ENCODE assay signal across 8 cellular contexts in the genomic region with DNA sequence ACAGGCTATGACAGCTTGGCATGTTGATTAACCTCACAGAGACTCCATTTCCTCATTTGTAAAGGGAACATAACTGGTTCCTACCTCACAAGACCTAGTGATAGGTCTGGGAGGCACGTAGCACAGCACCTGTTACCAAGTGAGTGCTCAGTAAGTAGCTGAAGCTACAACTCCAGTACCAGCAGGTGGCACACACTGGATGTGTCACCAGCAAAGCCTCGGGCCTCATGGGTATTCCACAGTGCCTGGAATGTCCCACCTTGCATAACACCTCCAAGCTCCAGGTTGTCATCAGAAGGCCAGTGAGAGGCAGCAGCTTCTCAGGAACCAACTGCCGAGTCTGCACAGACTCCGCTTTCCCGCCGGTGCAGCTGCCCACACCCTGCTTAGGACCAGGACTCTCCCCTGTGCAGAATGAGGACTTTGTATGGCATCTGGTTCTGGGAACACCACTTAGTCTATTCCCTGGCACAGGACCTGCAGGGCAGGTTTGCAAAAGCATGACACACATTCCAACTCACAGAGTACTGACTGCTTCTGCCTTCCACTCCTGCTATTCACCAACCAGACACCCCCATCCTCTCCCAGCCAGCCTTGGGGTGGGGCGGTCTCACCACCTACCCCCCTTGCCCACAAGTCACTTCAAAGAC. TPM values are rescaled to one million over a fixed set of nuclear protein-coding genes. Genes with fewer than 3 reads are reported as not detected.
DNase-seq lines count a peak whose midpoint lies in the region; ATAC-seq and TF ChIP-seq lines count a peak whose summit lies in the region.

No MANE protein-coding gene starts in this region.

- no peak overlapping the region for H3K27ac Mint-ChIP-seq in activated naive CD8-positive, alpha-beta T cell treated with anti-CD3 and anti-CD28 coated beads for 36 hours
- H3K27ac Mint-ChIP-seq in naive B cell: peak overlapping the region in 1 of 6 donors; percentile 47

- peaks cover 6% of the 10 kb centered on the region for H3K27me3 Mint-ChIP-seq in activated naive CD8-positive, alpha-beta T cell treated with anti-CD3 and anti-CD28 coated beads for 36 hours
- H3K27me3 Mint-ChIP-seq in naive B cell: peaks cover 59 to 75% (median 73%) of the 10 kb centered on the region in 3 donors

- peaks cover 0 to 98% (median 54%) of the 10 kb centered on the region in 45 donors for H3K27me3 ChIP-seq in dorsolateral prefrontal cortex

- peaks cover 54% of the 10 kb centered on the region for H3K4me1 Mint-ChIP-seq in activated naive CD8-positive, alpha-beta T cell treated with anti-CD3 and anti-CD28 coated beads for 36 hours
- peaks cover 21 to 24% (median 23%) of the 10 kb centered on the region in 3 donors for H3K4me1 Mint-ChIP-seq in naive B cell

- no peak overlapping the region for H3K27ac ChIP-seq in dorsolateral prefrontal cortex

- peak overlapping the region; percentile 19 for H3K4me3 Mint-ChIP-seq in activated naive CD8-positive, alpha-beta T cell treated with anti-CD3 and anti-CD28 coated beads for 36 hours
- H3K4me3 Mint-ChIP-seq in naive B cell: peak overlapping the region in 1 of 8 donors; percentile 16

- intact Hi-C loops in dorsolateral prefrontal cortex (cut with DNase I): no loop called here

- H3K36me3 Mint-ChIP-seq in activated naive CD8-positive, alpha-beta T cell treated with anti-CD3 and anti-CD28 coated beads for 36 hours: peaks cover 57% of the 10 kb centered on the region
- H3K36me3 Mint-ChIP-seq in naive B cell: peaks cover 0 to 6% of the 10 kb centered on the region in 2 donors

- TF ChIP-seq CTCF in dorsolateral prefrontal cortex (IDR thresholded peaks at IDR 0.05 in 54 of 56, conservative IDR thresholded peaks at IDR 0.05 in 2 of 56; ENCODE audit: low read depth in 1 of 56, partially characterized antibody in 56 of 56): no peak

- DNase-seq in DMS153 (lab: John Stamatoyannopoulos, UW) (peak; percentile 19), DMS153 treated with DMSO at 0.1 percent for 48 hours (lab: John Stamatoyannopoulos, UW; ENCODE audit: unreplicated experiment) (no peak), HT-29 (ENCODE audit: low spot score) (peak; percentile 88), naive B cell (peak; percentile 31), dorsolateral prefrontal cortex (no peak), foreskin melanocyte (no peak)
- no peak for DNase-seq in activated naive CD8-positive, alpha-beta T cell treated with anti-CD3 and anti-CD28 coated beads for 36 hours

- H3K4me3 ChIP-seq in dorsolateral prefrontal cortex: no peak overlapping the region

- no peaks in the 10 kb centered on the region for H3K9me3 Mint-ChIP-seq in activated naive CD8-positive, alpha-beta T cell treated with anti-CD3 and anti-CD28 coated beads for 36 hours
- no peaks in the 10 kb centered on the region for H3K9me3 Mint-ChIP-seq in naive B cell

- ATAC-seq in naive B cell (ENCODE audit: low read depth in 2 of 2) (peak; percentile 62 to 66), GM21619 (IDR thresholded peaks at IDR 0.05; ENCODE audit: unreplicated experiment) (no peak)

RNA-seq across cellular contexts. Expression of a gene that starts 4.2 kb away (rescaled TPM):
- total RNA-seq in HT-29 (2014; rRNA removed; shearing (Covaris generic)): 15.3 and 15.4 TPM in 2 replicates
- 10 to 100 TPM; 55.8 TPM for total RNA-seq in activated naive CD8-positive, alpha-beta T cell treated with anti-CD3 and anti-CD28 coated beads for 36 hours
- under 1 TPM in 2 of 6 donors, not detected in 4; 0.05 to 0.44 TPM for polyA plus RNA-seq in naive B cell (ENCODE audit: low read depth in 6 of 6)
- total RNA-seq in dorsolateral prefrontal cortex: 1 to 10 TPM in 18 of 120 experiments, under 1 TPM in 96, not detected in 6; 0.12 to 2.9 (median 0.42) TPM

Comparison
In these comparisons a context has a peak if more than half of its experiments do, and no peak if none do; other contexts are left out.
1. DNase-seq: peak in DMS153 (single experiment), HT-29 (single experiment) and naive B cell (single experiment); none in DMS153 treated with DMSO at 0.1 percent for 48 hours (single experiment), activated naive CD8-positive, alpha-beta T cell treated with anti-CD3 and anti-CD28 coated beads for 36 hours (single experiment), dorsolateral prefrontal cortex (0 of 10) and foreskin melanocyte (single experiment).